Comparison of ENCODE assay signal across 1 cellular context in genomic region chr19:952680-953500, GRCh38.
TF ChIP-seq lines count a peak whose summit lies in the region.

No MANE protein-coding gene starts in this region.

TF ChIP-seq in HepG2, 621 proteins besides CTCF, POLR2A, EP300 and RAD21 (continued from another document and continues in another):
- TF ChIP-seq, protein P1, sequence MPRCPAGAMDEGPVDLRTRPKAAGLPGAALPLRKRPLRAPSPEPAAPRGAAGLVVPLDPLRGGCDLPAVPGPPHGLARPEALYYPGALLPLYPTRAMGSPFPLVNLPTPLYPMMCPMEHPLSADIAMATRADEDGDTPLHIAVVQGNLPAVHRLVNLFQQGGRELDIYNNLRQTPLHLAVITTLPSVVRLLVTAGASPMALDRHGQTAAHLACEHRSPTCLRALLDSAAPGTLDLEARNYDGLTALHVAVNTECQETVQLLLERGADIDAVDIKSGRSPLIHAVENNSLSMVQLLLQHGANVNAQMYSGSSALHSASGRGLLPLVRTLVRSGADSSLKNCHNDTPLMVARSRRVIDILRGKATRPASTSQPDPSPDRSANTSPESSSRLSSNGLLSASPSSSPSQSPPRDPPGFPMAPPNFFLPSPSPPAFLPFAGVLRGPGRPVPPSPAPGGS (CRISPR knock-in tag; IDR thresholded peaks at IDR 0.05) = no peak
- TF ChIP-seq HOXA5 (CRISPR knock-in tag; IDR thresholded peaks at IDR 0.05) (peak; percentile 80; the same call in 1 of the 2 replicates), MYNN (CRISPR knock-in tag; IDR thresholded peaks at IDR 0.05; ENCODE audit: low read depth) (no peak), ZNF414 (CRISPR knock-in tag; IDR thresholded peaks at IDR 0.05) (peak; percentile 89; the same call in 1 of the 2 replicates), SRSF4 (IDR thresholded peaks at IDR 0.05; ENCODE audit: low read depth, low read length, poor library complexity, severe bottlenecking) (no peak), MEF2D (CRISPR knock-in tag; IDR thresholded peaks at IDR 0.05) (peak; percentile 91), IKZF1 (IDR thresholded peaks at IDR 0.05) (no peak), IRF9 (CRISPR knock-in tag; IDR thresholded peaks at IDR 0.05; ENCODE audit: borderline replicate concordance) (peak; percentile 72; the same call in 1 of the 2 replicates), ZNF343 (CRISPR knock-in tag; IDR thresholded peaks at IDR 0.05) (no peak), ZNF781 (CRISPR knock-in tag; IDR thresholded peaks at IDR 0.05; ENCODE audit: borderline replicate concordance, not compliant biosample characterization) (peak; percentile 79), POLR2AphosphoS2 (IDR thresholded peaks at IDR 0.05; ENCODE audit: low read depth, low read length) (peak; percentile 57; the same call in 1 of the 2 replicates), SETDB1 (CRISPR knock-in tag; IDR thresholded peaks at IDR 0.05; ENCODE audit: borderline replicate concordance) (no peak), YY1 (IDR thresholded peaks at IDR 0.05; ENCODE audit: insufficient read depth, insufficient replicate concordance, low read depth, low read length) (peak; percentile 77), FOSL2 (CRISPR knock-in tag; IDR thresholded peaks at IDR 0.05) (peak; percentile 82), ZNF598 (CRISPR knock-in tag; IDR thresholded peaks at IDR 0.05; ENCODE audit: borderline replicate concordance) (no peak), XBP1 (CRISPR knock-in tag; IDR thresholded peaks at IDR 0.05) (0 out of 2 replicates have a peak, but pooled peaks have one; percentile 41), ZNF670 (CRISPR knock-in tag; IDR thresholded peaks at IDR 0.05; ENCODE audit: borderline replicate concordance) (peak; percentile 78; the same call in 1 of the 2 replicates), HOXD1 (CRISPR knock-in tag; IDR thresholded peaks at IDR 0.05) (peak; percentile 78; the same call in 1 of the 2 replicates), TBX2 (CRISPR knock-in tag; IDR thresholded peaks at IDR 0.05; ENCODE audit: borderline replicate concordance) (peak; percentile 95), ZNF281 (CRISPR knock-in tag; IDR thresholded peaks at IDR 0.05; ENCODE audit: borderline replicate concordance) (peak; percentile 97), GATAD2A (CRISPR knock-in tag; IDR thresholded peaks at IDR 0.05) (peak; percentile 98), ADNP (CRISPR knock-in tag; IDR thresholded peaks at IDR 0.05) (no peak), DDIT3 (CRISPR knock-in tag; IDR thresholded peaks at IDR 0.05) (no peak), ZNF790 (CRISPR knock-in tag; IDR thresholded peaks at IDR 0.05; ENCODE audit: borderline replicate concordance) (0 out of 2 replicates have a peak, but pooled peaks have one; percentile 41), MATR3 (CRISPR knock-in tag; IDR thresholded peaks at IDR 0.05) (no peak), ZNF382 (CRISPR knock-in tag; IDR thresholded peaks at IDR 0.05; ENCODE audit: borderline replicate concordance) (no peak), HMGA1 (CRISPR knock-in tag; conservative IDR thresholded peaks at IDR 0.05) (no peak), KLF15 (CRISPR knock-in tag; IDR thresholded peaks at IDR 0.05; ENCODE audit: borderline replicate concordance) (peak; percentile 95), HNRNPL (IDR thresholded peaks at IDR 0.05; ENCODE audit: low read depth, low read length) (peak; percentile 100), ZFP36 (IDR thresholded peaks at IDR 0.05; ENCODE audit: borderline replicate concordance, low read depth, low read length, partially characterized antibody) (no peak), HOXA3 (CRISPR knock-in tag; IDR thresholded peaks at IDR 0.05) (peak; percentile 87), TBX3 (IDR thresholded peaks at IDR 0.05; ENCODE audit: borderline replicate concordance) (peak; percentile 74; the same call in 1 of the 2 replicates), MEIS2 (CRISPR knock-in tag; IDR thresholded peaks at IDR 0.05) (peak; percentile 79), ZFYVE20 (CRISPR knock-in tag; IDR thresholded peaks at IDR 0.05; ENCODE audit: borderline replicate concordance, low read depth) (no peak), AKNA (CRISPR knock-in tag; IDR thresholded peaks at IDR 0.05; ENCODE audit: borderline replicate concordance) (no peak)
- TF ChIP-seq, protein P2, sequence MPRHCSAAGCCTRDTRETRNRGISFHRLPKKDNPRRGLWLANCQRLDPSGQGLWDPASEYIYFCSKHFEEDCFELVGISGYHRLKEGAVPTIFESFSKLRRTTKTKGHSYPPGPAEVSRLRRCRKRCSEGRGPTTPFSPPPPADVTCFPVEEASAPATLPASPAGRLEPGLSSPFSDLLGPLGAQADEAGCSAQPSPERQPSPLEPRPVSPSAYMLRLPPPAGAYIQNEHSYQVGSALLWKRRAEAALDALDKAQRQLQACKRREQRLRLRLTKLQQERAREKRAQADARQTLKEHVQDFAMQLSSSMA (CRISPR knock-in tag; IDR thresholded peaks at IDR 0.05) = no peak
- TF ChIP-seq, protein P3, sequence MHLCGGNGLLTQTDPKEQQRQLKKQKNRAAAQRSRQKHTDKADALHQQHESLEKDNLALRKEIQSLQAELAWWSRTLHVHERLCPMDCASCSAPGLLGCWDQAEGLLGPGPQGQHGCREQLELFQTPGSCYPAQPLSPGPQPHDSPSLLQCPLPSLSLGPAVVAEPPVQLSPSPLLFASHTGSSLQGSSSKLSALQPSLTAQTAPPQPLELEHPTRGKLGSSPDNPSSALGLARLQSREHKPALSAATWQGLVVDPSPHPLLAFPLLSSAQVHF (CRISPR knock-in tag; IDR thresholded peaks at IDR 0.05) = no peak
- TF ChIP-seq, protein P4, sequence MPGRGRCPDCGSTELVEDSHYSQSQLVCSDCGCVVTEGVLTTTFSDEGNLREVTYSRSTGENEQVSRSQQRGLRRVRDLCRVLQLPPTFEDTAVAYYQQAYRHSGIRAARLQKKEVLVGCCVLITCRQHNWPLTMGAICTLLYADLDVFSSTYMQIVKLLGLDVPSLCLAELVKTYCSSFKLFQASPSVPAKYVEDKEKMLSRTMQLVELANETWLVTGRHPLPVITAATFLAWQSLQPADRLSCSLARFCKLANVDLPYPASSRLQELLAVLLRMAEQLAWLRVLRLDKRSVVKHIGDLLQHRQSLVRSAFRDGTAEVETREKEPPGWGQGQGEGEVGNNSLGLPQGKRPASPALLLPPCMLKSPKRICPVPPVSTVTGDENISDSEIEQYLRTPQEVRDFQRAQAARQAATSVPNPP (CRISPR knock-in tag; IDR thresholded peaks at IDR 0.05) = no peak
- TF ChIP-seq, protein P5, sequence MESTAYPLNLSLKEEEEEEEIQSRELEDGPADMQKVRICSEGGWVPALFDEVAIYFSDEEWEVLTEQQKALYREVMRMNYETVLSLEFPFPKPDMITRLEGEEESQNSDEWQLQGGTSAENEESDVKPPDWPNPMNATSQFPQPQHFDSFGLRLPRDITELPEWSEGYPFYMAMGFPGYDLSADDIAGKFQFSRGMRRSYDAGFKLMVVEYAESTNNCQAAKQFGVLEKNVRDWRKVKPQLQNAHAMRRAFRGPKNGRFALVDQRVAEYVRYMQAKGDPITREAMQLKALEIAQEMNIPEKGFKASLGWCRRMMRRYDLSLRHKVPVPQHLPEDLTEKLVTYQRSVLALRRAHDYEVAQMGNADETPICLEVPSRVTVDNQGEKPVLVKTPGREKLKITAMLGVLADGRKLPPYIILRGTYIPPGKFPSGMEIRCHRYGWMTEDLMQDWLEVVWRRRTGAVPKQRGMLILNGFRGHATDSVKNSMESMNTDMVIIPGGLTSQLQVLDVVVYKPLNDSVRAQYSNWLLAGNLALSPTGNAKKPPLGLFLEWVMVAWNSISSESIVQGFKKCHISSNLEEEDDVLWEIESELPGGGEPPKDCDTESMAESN (CRISPR knock-in tag; conservative IDR thresholded peaks at IDR 0.05) = no peak; the same call in 1 of the 2 replicates
- TF ChIP-seq, protein P6, sequence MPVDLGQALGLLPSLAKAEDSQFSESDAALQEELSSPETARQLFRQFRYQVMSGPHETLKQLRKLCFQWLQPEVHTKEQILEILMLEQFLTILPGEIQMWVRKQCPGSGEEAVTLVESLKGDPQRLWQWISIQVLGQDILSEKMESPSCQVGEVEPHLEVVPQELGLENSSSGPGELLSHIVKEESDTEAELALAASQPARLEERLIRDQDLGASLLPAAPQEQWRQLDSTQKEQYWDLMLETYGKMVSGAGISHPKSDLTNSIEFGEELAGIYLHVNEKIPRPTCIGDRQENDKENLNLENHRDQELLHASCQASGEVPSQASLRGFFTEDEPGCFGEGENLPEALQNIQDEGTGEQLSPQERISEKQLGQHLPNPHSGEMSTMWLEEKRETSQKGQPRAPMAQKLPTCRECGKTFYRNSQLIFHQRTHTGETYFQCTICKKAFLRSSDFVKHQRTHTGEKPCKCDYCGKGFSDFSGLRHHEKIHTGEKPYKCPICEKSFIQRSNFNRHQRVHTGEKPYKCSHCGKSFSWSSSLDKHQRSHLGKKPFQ (CRISPR knock-in tag; IDR thresholded peaks at IDR 0.05; ENCODE audit: insufficient replicate concordance) = no peak
- TF ChIP-seq, protein P7, sequence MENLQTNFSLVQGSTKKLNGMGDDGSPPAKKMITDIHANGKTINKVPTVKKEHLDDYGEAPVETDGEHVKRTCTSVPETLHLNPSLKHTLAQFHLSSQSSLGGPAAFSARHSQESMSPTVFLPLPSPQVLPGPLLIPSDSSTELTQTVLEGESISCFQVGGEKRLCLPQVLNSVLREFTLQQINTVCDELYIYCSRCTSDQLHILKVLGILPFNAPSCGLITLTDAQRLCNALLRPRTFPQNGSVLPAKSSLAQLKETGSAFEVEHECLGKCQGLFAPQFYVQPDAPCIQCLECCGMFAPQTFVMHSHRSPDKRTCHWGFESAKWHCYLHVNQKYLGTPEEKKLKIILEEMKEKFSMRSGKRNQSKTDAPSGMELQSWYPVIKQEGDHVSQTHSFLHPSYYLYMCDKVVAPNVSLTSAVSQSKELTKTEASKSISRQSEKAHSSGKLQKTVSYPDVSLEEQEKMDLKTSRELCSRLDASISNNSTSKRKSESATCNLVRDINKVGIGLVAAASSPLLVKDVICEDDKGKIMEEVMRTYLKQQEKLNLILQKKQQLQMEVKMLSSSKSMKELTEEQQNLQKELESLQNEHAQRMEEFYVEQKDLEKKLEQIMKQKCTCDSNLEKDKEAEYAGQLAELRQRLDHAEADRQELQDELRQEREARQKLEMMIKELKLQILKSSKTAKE (CRISPR knock-in tag; IDR thresholded peaks at IDR 0.05; ENCODE audit: borderline replicate concordance) = peak; percentile 94
